15 cellular contexts compared by ENCODE assay signal in genomic region chr15:50261979-50262378, GRCh38. TPM values are rescaled to one million over a fixed set of nuclear protein-coding genes. Genes with fewer than 3 reads are reported as not detected.
DNase-seq lines count a peak whose midpoint lies in the region; ATAC-seq and TF ChIP-seq lines count a peak whose summit lies in the region.
"Had no signal": no experiment of that assay in that cellular context is flagged by ENCODE, and none has a peak within 500 bp of the region (broad histone marks: within the 10 kb centered on the region; RNA-seq: fewer than 3 reads in every experiment).

No MANE protein-coding gene starts in this region.

- H3K4me3 ChIP-seq in HL-60 (replicated peaks; ENCODE audit: insufficient read depth, low read length) = no peak overlapping the region
- H3K4me3 ChIP-seq in naive thymus-derived CD4-positive, alpha-beta T cell (ENCODE audit: low read length) = no peak overlapping the region
- H3K4me3 ChIP-seq: upper lobe of right lung had no signal

- H3K27me3 ChIP-seq in HL-60 (ENCODE audit: insufficient read depth, poor library complexity, severe bottlenecking) = no peaks in the 10 kb centered on the region
- no peaks in the 10 kb centered on the region for H3K27me3 ChIP-seq in naive thymus-derived CD4-positive, alpha-beta T cell (ENCODE audit: control insufficient read depth in 2 of 2, insufficient read depth in 2 of 2, low read length in 2 of 2)

- peak overlapping the region; percentile 90 for H3K27ac Mint-ChIP-seq in activated CD4-positive, alpha-beta memory T cell treated with anti-CD3 and anti-CD28 coated beads, Interleukin-2, amount 10 ng/mL, durations not matched to agents 7 days and 5 days
- H3K27ac Mint-ChIP-seq in naive thymus-derived CD4-positive, alpha-beta T cell = peak overlapping the region in 2 of 9 donors; percentile 14 to 94

- H3K9me3 ChIP-seq in naive thymus-derived CD4-positive, alpha-beta T cell (ENCODE audit: control insufficient read depth in 2 of 3, low read length in 3 of 3) = no peaks in the 10 kb centered on the region
- H3K9me3 ChIP-seq: upper lobe of right lung had no signal

- TF ChIP-seq CTCF in HL-60 (IDR thresholded peaks at IDR 0.05; ENCODE audit: insufficient read depth, low read length) = no peak

- H3K4me3 Mint-ChIP-seq in activated CD4-positive, alpha-beta memory T cell treated with anti-CD3 and anti-CD28 coated beads, Interleukin-2, amount 10 ng/mL, durations not matched to agents 7 days and 5 days = no peak overlapping the region
- peak overlapping the region in 1 of 10 donors; percentile 44 for H3K4me3 Mint-ChIP-seq in naive thymus-derived CD4-positive, alpha-beta T cell

- no peaks in the 10 kb centered on the region for H3K36me3 ChIP-seq in naive thymus-derived CD4-positive, alpha-beta T cell (ENCODE audit: control insufficient read depth in 2 of 3, insufficient read depth in 3 of 3, low read length in 3 of 3)
- H3K36me3 ChIP-seq: upper lobe of right lung had no signal

- peaks cover 2% of the 10 kb centered on the region for H3K36me3 Mint-ChIP-seq in activated CD4-positive, alpha-beta memory T cell treated with anti-CD3 and anti-CD28 coated beads, Interleukin-2, amount 10 ng/mL, durations not matched to agents 7 days and 5 days (ENCODE audit: low read depth)
- peaks cover 0 to 1% (median 0%) of the 10 kb centered on the region in 5 donors for H3K36me3 Mint-ChIP-seq in naive thymus-derived CD4-positive, alpha-beta T cell

- ATAC-seq in HG03565 (IDR thresholded peaks at IDR 0.05; ENCODE audit: unreplicated experiment) = no peak
- ATAC-seq in naive thymus-derived CD4-positive, alpha-beta T cell = no peak

- POLR2A ChIA-PET in activated CD4-positive, alpha-beta memory T cell treated with anti-CD3 and anti-CD28 coated beads, Interleukin-2, amount 10 ng/mL, durations not matched to agents 7 days and 5 days (lab: Charles Lee) = interaction anchor here (0.6 to 5.6 kb wide), 8 partner anchors 13 to 646 kb away, joined by 3 to 80 read pairs (median 8); partner anchors contain the start of genes GABPB1 and SLC27A2
- POLR2A ChIA-PET in naive thymus-derived CD4-positive, alpha-beta T cell (lab: Charles Lee) = no interaction called here

- peak overlapping the region; percentile 10; the same call in 1 of the 2 replicates for H3K27ac ChIP-seq in HL-60 (replicated peaks)
- H3K27ac ChIP-seq in naive thymus-derived CD4-positive, alpha-beta T cell (ENCODE audit: low read depth, low read length) = no peak overlapping the region
- H3K27ac ChIP-seq: parathyroid adenoma, upper lobe of right lung had no signal

- H3K9me3 Mint-ChIP-seq in activated CD4-positive, alpha-beta memory T cell treated with anti-CD3 and anti-CD28 coated beads, Interleukin-2, amount 10 ng/mL, durations not matched to agents 7 days and 5 days = peaks cover 2% of the 10 kb centered on the region
- H3K9me3 Mint-ChIP-seq in naive thymus-derived CD4-positive, alpha-beta T cell = peaks cover 0 to 2% (median 0%) of the 10 kb centered on the region in 11 donors

- CTCF ChIA-PET in activated CD4-positive, alpha-beta memory T cell treated with anti-CD3 and anti-CD28 coated beads, Interleukin-2, amount 10 ng/mL, durations not matched to agents 7 days and 5 days (lab: Charles Lee) = interaction anchor here (0.6 to 1.3 kb wide), 6 partner anchors 10 to 79 kb away, joined by 3 to 4 read pairs (median 3); no protein-coding TSS in a partner anchor
- CTCF ChIA-PET in naive thymus-derived CD4-positive, alpha-beta T cell (lab: Charles Lee) = no interaction called here

- peaks cover 70% of the 10 kb centered on the region for H3K4me1 Mint-ChIP-seq in activated CD4-positive, alpha-beta memory T cell treated with anti-CD3 and anti-CD28 coated beads, Interleukin-2, amount 10 ng/mL, durations not matched to agents 7 days and 5 days
- H3K4me1 Mint-ChIP-seq in naive thymus-derived CD4-positive, alpha-beta T cell = peaks cover 16 to 58% (median 32%) of the 10 kb centered on the region in 7 donors

- H3K27me3 Mint-ChIP-seq in activated CD4-positive, alpha-beta memory T cell treated with anti-CD3 and anti-CD28 coated beads, Interleukin-2, amount 10 ng/mL, durations not matched to agents 7 days and 5 days = no peaks in the 10 kb centered on the region
- peaks cover 0 to 2% (median 0%) of the 10 kb centered on the region in 5 donors for H3K27me3 Mint-ChIP-seq in naive thymus-derived CD4-positive, alpha-beta T cell

- DNase-seq in NCI-H82 (lab: John Stamatoyannopoulos, UW) (peak; percentile 18), NCI-H82 treated with DMSO at 0.1 percent for 48 hours (lab: John Stamatoyannopoulos, UW; ENCODE audit: unreplicated experiment) (no peak), HL-60 (ENCODE audit: low read depth in 1 of 2, low spot score in 1 of 2) (no peak), islet precursor cell (peak; percentile 49), kidney tubule cell (ENCODE audit: low spot score) (no peak)
- DNase-seq in activated CD4-positive, alpha-beta memory T cell treated with anti-CD3 and anti-CD28 coated beads, Interleukin-2, amount 10 ng/mL, durations not matched to agents 7 days and 5 days = peak; percentile 39
- DNase-seq in naive thymus-derived CD4-positive, alpha-beta T cell = no peak
- DNase-seq: cortex of kidney, NCI-H748 treated with DMSO at 0.1 percent for 48 hours, upper lobe of right lung had no signal

- peaks cover 7 to 27% of the 10 kb centered on the region in 2 donors for H3K4me1 ChIP-seq in naive thymus-derived CD4-positive, alpha-beta T cell (ENCODE audit: control insufficient read depth in 2 of 2, insufficient read depth in 2 of 2, low read length in 2 of 2)
- H3K4me1 ChIP-seq: parathyroid adenoma, upper lobe of right lung had no signal

- intact Hi-C loops in naive thymus-derived CD4-positive, alpha-beta T cell (cut with micrococcal nuclease) = loop anchor here in 1 of 2 donors (1.0 to 2.0 kb wide), 3 partner anchors 15 to 91 kb away; partner anchors contain the start of gene SLC27A2

RNA-seq across cellular contexts. Expression of gene HDC, which starts 3.5 kb away (rescaled TPM):
- under 1 TPM in 1 of 2 experiments, not detected in 1; 0.08 TPM for total RNA-seq in activated CD4-positive, alpha-beta memory T cell treated with anti-CD3 and anti-CD28 coated beads, Interleukin-2, amount 10 ng/mL, durations not matched to agents 7 days and 5 days
- 10 to 100 TPM in 2 of 5 experiments, under 1 TPM in 1, not detected in 2; 0.19 to 81.2 (median 35.1) TPM for total RNA-seq in naive thymus-derived CD4-positive, alpha-beta T cell
- polyA plus RNA-seq in naive thymus-derived CD4-positive, alpha-beta T cell = not detected
- total RNA-seq: fibroblast of lung, H4, SK-MEL-5 had no signal
- polyA plus RNA-seq: fibroblast of lung had no signal

Comparison
In these comparisons a context has a peak if more than half of its experiments do, and no peak if none do; other contexts are left out.
1. DNase-seq: peak in NCI-H82 (single experiment), activated CD4-positive, alpha-beta memory T cell treated with anti-CD3 and anti-CD28 coated beads, Interleukin-2, amount 10 ng/mL, durations not matched to agents 7 days and 5 days (single experiment) and islet precursor cell (single experiment); none in NCI-H82 treated with DMSO at 0.1 percent for 48 hours (single experiment), HL-60 (0 of 2), naive thymus-derived CD4-positive, alpha-beta T cell (0 of 9) and kidney tubule cell (single experiment).